Comparison of ENCODE assay signal across 8 cellular contexts in genomic region chr10:63114031-63114814, GRCh38. TPM values are rescaled to one million over a fixed set of nuclear protein-coding genes. Genes with fewer than 3 reads are reported as not detected.
DNase-seq lines count a peak whose midpoint lies in the region; ATAC-seq and TF ChIP-seq lines count a peak whose summit lies in the region.

No MANE protein-coding gene starts in this region.

- peak; percentile 74 for DNase-seq in brain microvascular endothelial cell
- peak; percentile 77 to 96 for DNase-seq in tibial nerve (ENCODE audit: low spot score in 2 of 2)
- no peak for DNase-seq in HT-29 (ENCODE audit: low spot score)
- no peak for DNase-seq in KG1 (lab: John Stamatoyannopoulos, UW)
- no peak for DNase-seq in activated T-cell treated with anti-CD3 and anti-CD28 coated beads, Interleukin-2, amount 50 U/mL, for 24 hours

- H3K4me1 Mint-ChIP-seq in activated T-cell treated with anti-CD3 and anti-CD28 coated beads, Interleukin-2, amount 50 U/mL, for 24 hours (ENCODE audit: low read depth): no peaks in the 10 kb centered on the region
- H3K4me1 Mint-ChIP-seq in activated T-helper 17 cell treated with anti-CD3 and anti-CD28 coated beads, Interleukin-2, amount 50 U/mL, for 72 hours: no peaks in the 10 kb centered on the region

- no peak for TF ChIP-seq POLR2A in tibial nerve (IDR thresholded peaks at IDR 0.05)

- ATAC-seq in activated T-helper 17 cell treated with anti-CD3 and anti-CD28 coated beads, Interleukin-2, amount 50 U/mL, for 72 hours (replicated peaks): no peak

- peak overlapping the region in 1 of 2 donors; percentile 68 for H3K9ac ChIP-seq in liver (ENCODE audit: low read depth in 1 of 2, low read length in 2 of 2)

- H3K4me1 ChIP-seq in liver (ENCODE audit: control insufficient read depth in 4 of 4, insufficient read depth in 4 of 4, low read length in 3 of 4): peaks cover 0 to 17% (median 7%) of the 10 kb centered on the region in 4 donors
- H3K4me1 ChIP-seq in tibial nerve: peaks cover 0 to 29% (median 12%) of the 10 kb centered on the region in 4 donors

- no peaks in the 10 kb centered on the region for H3K9me3 Mint-ChIP-seq in activated T-cell treated with anti-CD3 and anti-CD28 coated beads, Interleukin-2, amount 50 U/mL, for 24 hours
- no peaks in the 10 kb centered on the region for H3K9me3 Mint-ChIP-seq in activated T-helper 17 cell treated with anti-CD3 and anti-CD28 coated beads, Interleukin-2, amount 50 U/mL, for 72 hours

- no peaks in the 10 kb centered on the region for H3K9me3 ChIP-seq in liver (ENCODE audit: control insufficient read depth in 4 of 4, low read length in 3 of 4)
- no peaks in the 10 kb centered on the region for H3K9me3 ChIP-seq in tibial nerve

- TF ChIP-seq EP300 in Ishikawa (IDR thresholded peaks at IDR 0.05; ENCODE audit: borderline replicate concordance): no peak
- peak; percentile 80 to 99 for TF ChIP-seq EP300 in tibial nerve (IDR thresholded peaks at IDR 0.05)

- H3K4me3 Mint-ChIP-seq in activated T-cell treated with anti-CD3 and anti-CD28 coated beads, Interleukin-2, amount 50 U/mL, for 24 hours: no peak overlapping the region
- no peak overlapping the region for H3K4me3 Mint-ChIP-seq in activated T-helper 17 cell treated with anti-CD3 and anti-CD28 coated beads, Interleukin-2, amount 50 U/mL, for 72 hours

- no peak for TF ChIP-seq RAD21 in Ishikawa (IDR thresholded peaks at IDR 0.05; ENCODE audit: low read depth)
- peak; percentile 42 to 54 for TF ChIP-seq RAD21 in liver (IDR thresholded peaks at IDR 0.05)

- H3K27ac Mint-ChIP-seq in activated T-cell treated with anti-CD3 and anti-CD28 coated beads, Interleukin-2, amount 50 U/mL, for 24 hours: no peak overlapping the region
- H3K27ac Mint-ChIP-seq in activated T-helper 17 cell treated with anti-CD3 and anti-CD28 coated beads, Interleukin-2, amount 50 U/mL, for 72 hours: no peak overlapping the region

- H3K27me3 ChIP-seq in brain microvascular endothelial cell (replicated peaks) (no peaks in the 10 kb centered on the region), liver (ENCODE audit: control insufficient read depth in 4 of 4, insufficient read depth in 4 of 4, low read length in 3 of 4) (no peaks in the 10 kb centered on the region), tibial nerve (no peaks in the 10 kb centered on the region)

- TF ChIP-seq CTCF in brain microvascular endothelial cell (IDR thresholded peaks at IDR 0.05; ENCODE audit: low read depth, low read length, missing control alignments): no peak
- no peak for TF ChIP-seq CTCF in liver (IDR thresholded peaks at IDR 0.05; ENCODE audit: low read depth, low read length, missing input control)
- no peak for TF ChIP-seq CTCF in tibial nerve (IDR thresholded peaks at IDR 0.05)

- H3K36me3 ChIP-seq in brain microvascular endothelial cell (replicated peaks): no peaks in the 10 kb centered on the region
- H3K36me3 ChIP-seq in liver (ENCODE audit: control insufficient read depth in 4 of 4, insufficient read depth in 3 of 4, low read depth in 1 of 4, low read length in 3 of 4): no peaks in the 10 kb centered on the region
- H3K36me3 ChIP-seq in tibial nerve: no peaks in the 10 kb centered on the region

- H3K27me3 Mint-ChIP-seq in activated T-cell treated with anti-CD3 and anti-CD28 coated beads, Interleukin-2, amount 50 U/mL, for 24 hours: peaks cover 10% of the 10 kb centered on the region
- no peaks in the 10 kb centered on the region for H3K27me3 Mint-ChIP-seq in activated T-helper 17 cell treated with anti-CD3 and anti-CD28 coated beads, Interleukin-2, amount 50 U/mL, for 72 hours

- H3K4me3 ChIP-seq in brain microvascular endothelial cell (ENCODE audit: low read depth, low read length) (no peak overlapping the region), liver (ENCODE audit: low read depth in 1 of 3, low read length in 3 of 3) (no peak overlapping the region), tibial nerve (no peak overlapping the region)

- H3K27ac ChIP-seq in brain microvascular endothelial cell (no peak overlapping the region), liver (ENCODE audit: low read depth in 1 of 2, low read length in 2 of 2) (peak overlapping the region; percentile 85 to 92), tibial nerve (peak overlapping the region; percentile 30 to 85 (median 68))

- no peaks in the 10 kb centered on the region for H3K36me3 Mint-ChIP-seq in activated T-cell treated with anti-CD3 and anti-CD28 coated beads, Interleukin-2, amount 50 U/mL, for 24 hours (ENCODE audit: low read depth)
- H3K36me3 Mint-ChIP-seq in activated T-helper 17 cell treated with anti-CD3 and anti-CD28 coated beads, Interleukin-2, amount 50 U/mL, for 72 hours (ENCODE audit: low read depth): no peaks in the 10 kb centered on the region

- in situ Hi-C loops in brain microvascular endothelial cell (cut with HindIII; ENCODE audit: low pct_ligation_motif_present, low sequenced_read_pairs): loop anchor here (25.0 kb wide), 1 partner anchor 527 kb away; no protein-coding TSS in a partner anchor

- 28% methylated on average over 4 of the region's 4 CpGs for WGBS in liver
- 55 to 62% methylated on average over 4 of the region's 4 CpGs for WGBS in tibial nerve, 2 donors

TF ChIP-seq in Ishikawa, 13 proteins besides CTCF, POLR2A, EP300 and RAD21:
- TF ChIP-seq ZBTB7A (IDR thresholded peaks at IDR 0.05; ENCODE audit: low read depth) (no peak), CEBPB (IDR thresholded peaks at IDR 0.05) (peak; percentile 32; the same call in 1 of the 2 replicates), USF1 (IDR thresholded peaks at IDR 0.05) (no peak)
TF ChIP-seq in Ishikawa: peak in this region for 1.

TF ChIP-seq in liver, 16 proteins besides CTCF, POLR2A, EP300 and RAD21 (continues in another document):
- TF ChIP-seq HNF4G (IDR thresholded peaks at IDR 0.05) (peak; percentile 22), MAX (IDR thresholded peaks at IDR 0.05) (peak; percentile 83), NR2F2 (IDR thresholded peaks at IDR 0.05) (peak; percentile 43), FOXA1 (IDR thresholded peaks at IDR 0.05) (peak; percentile 95), EGR1 (IDR thresholded peaks at IDR 0.05; ENCODE audit: low read depth in 2 of 2) (peak; percentile 39 to 62), TAF1 (conservative IDR thresholded peaks at IDR 0.05) (no peak), ATF3 (IDR thresholded peaks at IDR 0.05) (peak; percentile 97), YY1 (IDR thresholded peaks at IDR 0.05) (peak; percentile 82), HNF4A (conservative IDR thresholded peaks at IDR 0.05) (peak; percentile 85 to 91), ZBTB33 (IDR thresholded peaks at IDR 0.05) (peak; percentile 87), FOXA2 (IDR thresholded peaks at IDR 0.05) (peak; percentile 95), SP1 (IDR thresholded peaks at IDR 0.05) (peak; percentile 86), JUND (IDR thresholded peaks at IDR 0.05) (peak; percentile 89 to 90), REST (IDR thresholded peaks at IDR 0.05) (peak; percentile 78), GABPA (IDR thresholded peaks at IDR 0.05 in 1 of 2, conservative IDR thresholded peaks at IDR 0.05 in 1 of 2) (peak in 1 of 2 donors; percentile 40)

RNA-seq across cellular contexts. Expression of gene NRBF2, which starts 18.9 kb away (rescaled TPM):
- total RNA-seq in liver: 10 to 100 TPM; 13.7 to 26.0 TPM
- 10 to 100 TPM; 18.6 to 31.8 TPM for polyA plus RNA-seq in liver
- total RNA-seq in tibial nerve: 10 to 100 TPM in 3 of 4 donors, 1 to 10 TPM in 1; 9.6 to 12.7 (median 12.4) TPM
- total RNA-seq in HT-29 (2014; rRNA removed; shearing (Covaris generic)): 5.2 and 9.4 TPM in 2 replicates
- 10 to 100 TPM; 21.5 to 22.4 TPM for total RNA-seq in activated T-helper 17 cell treated with anti-CD3 and anti-CD28 coated beads, Interleukin-2, amount 50 U/mL, for 72 hours

Comparison
In these comparisons a context has a peak if more than half of its experiments do, and no peak if none do; other contexts are left out.
1. DNase-seq: peak in brain microvascular endothelial cell (single experiment) and tibial nerve (2 of 2); none in HT-29 (single experiment), KG1 (single experiment) and activated T-cell treated with anti-CD3 and anti-CD28 coated beads, Interleukin-2, amount 50 U/mL, for 24 hours (single experiment).